ENCODE assay signal across 8 cellular contexts in genomic region chr1:93447481-93448291, GRCh38. TPM values are rescaled to one million over a fixed set of nuclear protein-coding genes. Genes with fewer than 3 reads are reported as not detected.
DNase-seq lines count a peak whose midpoint lies in the region; ATAC-seq and TF ChIP-seq lines count a peak whose summit lies in the region.

Gene FNBP1L, plus strand, starts transcription at chr1:93448118. Its CDS starts 164 bp downstream, at chr1:93448282.

- H3K27ac Mint-ChIP-seq in CD14-positive monocyte (peak within 1 kb of the TSS; percentile 28 to 75 (median 63)), nephron progenitor cell (peak within 1 kb of the TSS; percentile 98)
- peak within 1 kb of the TSS; percentile 21 for H3K27ac Mint-ChIP-seq in stimulated activated naive CD8-positive, alpha-beta T cell treated with anti-CD3 and anti-CD28 coated beads, Interleukin-15, Interleukin-2, amounts not matched to agents 100 ng/mL and 50 ng/mL, for 24 hours

- intact Hi-C loops in CD14-positive monocyte (cut with micrococcal nuclease): no loop called here

- H3K9me3 Mint-ChIP-seq in CD14-positive monocyte: peaks cover 0 to 4% (median 0%) of the 10 kb centered on the region in 7 donors
- H3K9me3 Mint-ChIP-seq in nephron progenitor cell: no peaks in the 10 kb centered on the region
- H3K9me3 Mint-ChIP-seq in stimulated activated naive CD8-positive, alpha-beta T cell treated with anti-CD3 and anti-CD28 coated beads, Interleukin-15, Interleukin-2, amounts not matched to agents 100 ng/mL and 50 ng/mL, for 24 hours: no peaks in the 10 kb centered on the region

- peak; percentile 56 for DNase-seq in CD14-positive monocyte (ENCODE audit: low spot score)
- peak in 61 of 76 experiments; percentile 3 to 71 (median 45) for DNase-seq in HUDEP-2 (lab: John Stamatoyannopoulos, UW; ENCODE audit: unreplicated experiment in 76 of 76)
- DNase-seq in RPMI7951 (ENCODE audit: low read depth): peak; percentile 59
- DNase-seq in activated effector memory CD4-positive, alpha-beta T cell treated with anti-CD3 and anti-CD28 coated beads, Interleukin-2, amount 50 U/mL, for 16 hours: peak; percentile 87
- DNase-seq in foreskin fibroblast: peak; percentile 35 to 80
- DNase-seq in nephron progenitor cell: peak; percentile 88

- ATAC-seq in HG02840 (IDR thresholded peaks at IDR 0.05; ENCODE audit: low FRiP score, unreplicated experiment): no peak

- H3K4me1 Mint-ChIP-seq in CD14-positive monocyte (peaks cover 32% of the 10 kb centered on the region), nephron progenitor cell (peaks cover 45% of the 10 kb centered on the region)
- H3K4me1 Mint-ChIP-seq in stimulated activated naive CD8-positive, alpha-beta T cell treated with anti-CD3 and anti-CD28 coated beads, Interleukin-15, Interleukin-2, amounts not matched to agents 100 ng/mL and 50 ng/mL, for 24 hours (ENCODE audit: low read depth): peaks cover 15% of the 10 kb centered on the region

- H3K36me3 Mint-ChIP-seq in CD14-positive monocyte (peaks cover 5% of the 10 kb centered on the region in 2 donors), nephron progenitor cell (ENCODE audit: low read depth) (no peaks in the 10 kb centered on the region)
- H3K36me3 Mint-ChIP-seq in stimulated activated naive CD8-positive, alpha-beta T cell treated with anti-CD3 and anti-CD28 coated beads, Interleukin-15, Interleukin-2, amounts not matched to agents 100 ng/mL and 50 ng/mL, for 24 hours (ENCODE audit: low read depth): no peaks in the 10 kb centered on the region

- peak within 1 kb of the TSS; percentile 94 to 98 for H3K4me3 Mint-ChIP-seq in CD14-positive monocyte
- H3K4me3 Mint-ChIP-seq in nephron progenitor cell: peak within 1 kb of the TSS; percentile 100
- peak within 1 kb of the TSS; percentile 87 for H3K4me3 Mint-ChIP-seq in stimulated activated naive CD8-positive, alpha-beta T cell treated with anti-CD3 and anti-CD28 coated beads, Interleukin-15, Interleukin-2, amounts not matched to agents 100 ng/mL and 50 ng/mL, for 24 hours

- peak within 1 kb of the TSS; percentile 69 to 88 for H3K4me3 ChIP-seq in foreskin fibroblast (ENCODE audit: low read depth in 1 of 2, low read length in 2 of 2)

- TF ChIP-seq CTCF in CD14-positive monocyte (IDR thresholded peaks at IDR 0.05) (no peak), foreskin fibroblast (IDR thresholded peaks at IDR 0.05; ENCODE audit: low read depth, low read length) (no peak), nephron progenitor cell (IDR thresholded peaks at IDR 0.05) (no peak)

- H3K27me3 Mint-ChIP-seq in CD14-positive monocyte (ENCODE audit: low read depth in 3 of 3): peaks cover 15 to 30% (median 16%) of the 10 kb centered on the region in 3 donors
- H3K27me3 Mint-ChIP-seq in nephron progenitor cell (ENCODE audit: low read depth, poor library complexity): no peaks in the 10 kb centered on the region
- H3K27me3 Mint-ChIP-seq in stimulated activated naive CD8-positive, alpha-beta T cell treated with anti-CD3 and anti-CD28 coated beads, Interleukin-15, Interleukin-2, amounts not matched to agents 100 ng/mL and 50 ng/mL, for 24 hours: peaks cover 55% of the 10 kb centered on the region

RNA-seq across cellular contexts. Expression of gene FNBP1L, which starts in this region (rescaled TPM):
- polyA plus RNA-seq in CD14-positive monocyte: under 1 TPM; 0.15 to 0.32 TPM
- total RNA-seq in RPMI7951 (2014; rRNA removed; shearing (Covaris generic)): 7.7 and 8.9 TPM in 2 replicates

Comparison
In these comparisons a context has a peak if more than half of its experiments do, and no peak if none do; other contexts are left out.
1. Peak in DNase-seq in CD14-positive monocyte; RNA of the gene not detected or under 1 TPM.
2. H3K27ac Mint-ChIP-seq: peak in every context shown above with its lines; median percentile 98 in nephron progenitor cell; 63 in CD14-positive monocyte; 21 in stimulated activated naive CD8-positive, alpha-beta T cell treated with anti-CD3 and anti-CD28 coated beads, Interleukin-15, Interleukin-2, amounts not matched to agents 100 ng/mL and 50 ng/mL, for 24 hours.